ENCODE assay signal across 9 cellular contexts in genomic region chr1:244319283-244320132, GRCh38.
DNase-seq lines count a peak whose midpoint lies in the region; ATAC-seq and TF ChIP-seq lines count a peak whose summit lies in the region.
"Had no signal": no experiment of that assay in that cellular context is flagged by ENCODE, and none has a peak within 500 bp of the region (broad histone marks: within the 10 kb centered on the region; RNA-seq: fewer than 3 reads in every experiment).

No MANE protein-coding gene starts in this region.

- no peaks in the 10 kb centered on the region for H3K27me3 Mint-ChIP-seq in CD4-positive, alpha-beta memory T cell

- H3K4me1 ChIP-seq in CD4-positive, alpha-beta memory T cell (ENCODE audit: insufficient read depth, low read length) = peaks cover 48% of the 10 kb centered on the region
- H3K4me1 ChIP-seq in fibroblast of lung (ENCODE audit: control insufficient read depth, extremely low read depth, insufficient read depth, low read length) = peaks cover 5% of the 10 kb centered on the region

- peak; percentile 32 to 73 (median 45) for DNase-seq in CD4-positive, alpha-beta memory T cell
- DNase-seq in UCSD-AML1 (lab: John Stamatoyannopoulos, UW; ENCODE audit: unreplicated experiment) (peak; percentile 37), fibroblast of lung (ENCODE audit: low read depth in 2 of 2) (peak; percentile 82 to 85), NCI-H748 (lab: John Stamatoyannopoulos, UW; ENCODE audit: unreplicated experiment) (no peak), cortex of kidney (lab: John Stamatoyannopoulos, UW) (no peak)
- peak; percentile 13 to 30 for DNase-seq in stimulated activated CD8-positive, alpha-beta memory T cell treated with anti-CD3 and anti-CD28 coated beads, Interleukin-2, amount 100 ng/mL, for 48 hours (ENCODE audit: low read depth in 2 of 2)

- POLR2A ChIA-PET in CD4-positive, alpha-beta memory T cell (lab: Charles Lee; ENCODE audit: partially characterized antibody) = interaction anchor here (1.3 kb wide), 1 partner anchor 20 kb away, joined by 3 read pairs; no protein-coding TSS in a partner anchor

- peak overlapping the region; percentile 3 for H3K27ac ChIP-seq in CD4-positive, alpha-beta memory T cell (ENCODE audit: low read depth, low read length)
- H3K27ac ChIP-seq in fibroblast of lung (ENCODE audit: insufficient read depth, low read length) = peak overlapping the region; percentile 20
- H3K27ac ChIP-seq: KMS-11 had no signal

- no peaks in the 10 kb centered on the region for H3K9me3 ChIP-seq in CD4-positive, alpha-beta memory T cell (ENCODE audit: control insufficient read depth in 1 of 2, low read length in 2 of 2)
- no peaks in the 10 kb centered on the region for H3K9me3 ChIP-seq in fibroblast of lung (ENCODE audit: control insufficient read depth, insufficient read depth, low read depth, low read length)

- H3K4me3 Mint-ChIP-seq in CD4-positive, alpha-beta memory T cell = peak overlapping the region in 7 of 8 donors; percentile 45 to 74 (median 65)

- peaks cover 22 to 50% (median 39%) of the 10 kb centered on the region in 4 donors for H3K4me1 Mint-ChIP-seq in CD4-positive, alpha-beta memory T cell

- TF ChIP-seq CTCF in fibroblast of lung (conservative IDR thresholded peaks at IDR 0.05 in 1 of 2, IDR thresholded peaks at IDR 0.05 in 1 of 2; ENCODE audit: low read depth in 1 of 2, low read length in 2 of 2) = no peak

- H3K4me3 ChIP-seq in CD4-positive, alpha-beta memory T cell (ENCODE audit: low read length in 2 of 2) = no peak overlapping the region
- no peak overlapping the region for H3K4me3 ChIP-seq in fibroblast of lung (replicated peaks in 1 of 4; ENCODE audit: control extremely low read depth in 1 of 4, insufficient read depth in 1 of 4, low read depth in 3 of 4, low read length in 4 of 4)

- H3K79me2 ChIP-seq in fibroblast of lung (ENCODE audit: control insufficient read depth, insufficient read depth, low read length) = no peaks in the 10 kb centered on the region

- peak overlapping the region; percentile 18 to 95 (median 81) for H3K27ac Mint-ChIP-seq in CD4-positive, alpha-beta memory T cell

- CTCF ChIA-PET in CD4-positive, alpha-beta memory T cell (lab: Charles Lee; ENCODE audit: partially characterized antibody) = interaction anchor here (1.8 kb wide), 1 partner anchor 20 kb away, joined by 4 read pairs; no protein-coding TSS in a partner anchor

- ATAC-seq in GM19395 (IDR thresholded peaks at IDR 0.05; ENCODE audit: unreplicated experiment) = peak; percentile 82
- ATAC-seq in HG03354 (IDR thresholded peaks at IDR 0.05; ENCODE audit: poor library complexity, severe bottlenecking, unreplicated experiment) = peak; percentile 82

- H3K9ac ChIP-seq in fibroblast of lung (ENCODE audit: insufficient read depth, low read length) = no peak overlapping the region
- H3K9ac ChIP-seq: KMS-11 had no signal

- peaks cover 0 to 9% of the 10 kb centered on the region in 2 donors for H3K36me3 Mint-ChIP-seq in CD4-positive, alpha-beta memory T cell

- H3K4me2 ChIP-seq in fibroblast of lung (ENCODE audit: extremely low read depth, insufficient read depth, low read length) = no peak overlapping the region
- H3K4me2 ChIP-seq: KMS-11 had no signal

- H3K27me3 ChIP-seq in CD4-positive, alpha-beta memory T cell (ENCODE audit: insufficient read depth, low read length) = no peaks in the 10 kb centered on the region
- no peaks in the 10 kb centered on the region for H3K27me3 ChIP-seq in fibroblast of lung (ENCODE audit: control insufficient read depth, insufficient read depth, low read length)

- no peaks in the 10 kb centered on the region for H3K9me3 Mint-ChIP-seq in CD4-positive, alpha-beta memory T cell

- intact Hi-C loops in CD4-positive, alpha-beta memory T cell (cut with micrococcal nuclease) = no loop called here

- H2AFZ ChIP-seq in fibroblast of lung (ENCODE audit: low read length) = peak overlapping the region; percentile 74

- H3K36me3 ChIP-seq in CD4-positive, alpha-beta memory T cell (ENCODE audit: insufficient read depth, low read length) = no peaks in the 10 kb centered on the region
- no peaks in the 10 kb centered on the region for H3K36me3 ChIP-seq in fibroblast of lung (ENCODE audit: control insufficient read depth, insufficient read depth, low read length)

- no peaks in the 10 kb centered on the region for H4K20me1 ChIP-seq in fibroblast of lung (ENCODE audit: control insufficient read depth, extremely low read depth, insufficient read depth, low read length)

Comparison
In these comparisons a context has a peak if more than half of its experiments do, and no peak if none do; other contexts are left out.
1. DNase-seq: peak in CD4-positive, alpha-beta memory T cell (5 of 5), UCSD-AML1 (single experiment), fibroblast of lung (2 of 2) and stimulated activated CD8-positive, alpha-beta memory T cell treated with anti-CD3 and anti-CD28 coated beads, Interleukin-2, amount 100 ng/mL, for 48 hours (2 of 2); none in NCI-H748 (single experiment) and cortex of kidney (single experiment).